8 cellular contexts compared by ENCODE assay signal in the genomic region with DNA sequence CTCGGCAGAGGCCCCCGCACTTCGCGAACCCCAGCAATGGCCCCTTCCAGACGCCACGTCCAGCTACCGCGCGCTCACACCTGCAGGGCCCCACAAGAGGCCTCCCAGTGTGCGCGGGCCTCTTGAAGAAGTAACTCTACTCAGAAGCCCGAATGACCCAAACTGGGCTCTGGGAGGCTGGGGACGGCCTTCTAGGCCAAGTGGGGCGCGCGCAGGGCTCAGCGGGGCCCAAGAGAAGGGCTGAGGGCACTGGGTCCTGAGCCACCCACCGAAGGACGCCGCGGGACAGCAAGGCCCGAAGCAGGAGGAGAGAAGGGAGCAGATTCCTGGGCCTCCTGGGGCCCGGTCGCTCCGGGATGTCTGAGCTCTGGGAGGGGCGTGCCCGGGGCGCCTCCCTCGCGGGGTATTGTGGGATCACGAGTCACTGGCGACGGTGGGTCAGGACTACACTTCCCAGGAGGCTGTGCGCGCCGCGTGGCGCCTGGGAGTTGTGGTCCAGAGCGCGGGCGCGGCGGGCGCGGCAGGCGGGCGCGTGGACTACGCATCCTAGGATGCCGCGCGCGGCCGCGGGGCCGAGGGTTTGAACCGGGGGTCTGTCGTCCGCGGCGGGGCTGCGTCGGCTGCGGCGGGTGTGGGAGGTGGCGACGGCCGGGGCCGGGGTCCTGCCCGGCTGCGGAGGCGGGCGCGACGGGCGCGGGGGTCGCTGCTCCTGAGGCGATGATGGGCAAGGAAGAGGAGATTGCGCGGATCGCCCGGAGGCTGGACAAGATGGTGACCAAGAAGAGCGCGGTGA. TPM values are rescaled to one million over a fixed set of nuclear protein-coding genes. Genes with fewer than 3 reads are reported as not detected.
DNase-seq lines count a peak whose midpoint lies in the region; ATAC-seq, FAIRE-seq and TF ChIP-seq lines count a peak whose summit lies in the region.

Gene TCEA2 (plus strand): TSS at position 603 of the 793 bp plus-strand sequence. CDS start 115 bp downstream, at position 718.

- peak within 1 kb of the TSS; percentile 56 for H3K27ac ChIP-seq in right cardiac atrium (ENCODE audit: low read length)
- H3K27ac ChIP-seq in uterus, result peak within 1 kb of the TSS; percentile 82 to 85

- peak; percentile 88 for FAIRE-seq in GM12892 (lab: Jason Lieb, UNC)

- intact Hi-C loops in T-helper 2 cell treated with Interferon-gamma antibody and Interleukin-4, amounts not matched to agents 100 ng/mL and 5 ng/mL, for 36 hours (cut with micrococcal nuclease), result loop anchor here (1.0 to 10.0 kb wide), 6 partner anchors 17 to 408 kb away; partner anchors contain the start of genes ABHD16B, DNAJC5, PRPF6 and RGS19
- intact Hi-C loops in right cardiac atrium (cut with DNase I) (no loop called here), uterus (cut with DNase I; ENCODE audit: low total_unique reads) (no loop called here)

- DNase-seq in GM12892 (ENCODE audit: insufficient read length) (peak; percentile 99), NCI-H187 (lab: John Stamatoyannopoulos, UW) (peak; percentile 86 to 93), anterior cingulate cortex (lab: John Stamatoyannopoulos, UW) (peak; percentile 73 to 99 (median 95)), right cardiac atrium (peak; percentile 97 to 99 (median 99)), putamen (ENCODE audit: low spot score) (peak; percentile 97), uterus (peak; percentile 97)

- no peaks in the 10 kb centered on the region for H3K36me3 ChIP-seq in uterus

- H3K4me3 ChIP-seq in right cardiac atrium (ENCODE audit: low read length), result peak within 1 kb of the TSS; percentile 68
- H3K4me3 ChIP-seq in uterus, result peak within 1 kb of the TSS; percentile 78 to 92

- 5% methylated on average over 85 of the region's 85 CpGs for WGBS in right cardiac atrium

- TF ChIP-seq POLR2A in GM12892 (IDR thresholded peaks at IDR 0.05; ENCODE audit: low read depth, low read length), result peak; percentile 14; the same call in 1 of the 2 replicates
- peak; percentile 60 to 78 for TF ChIP-seq POLR2A in uterus (IDR thresholded peaks at IDR 0.05)

- TF ChIP-seq CTCF in uterus (IDR thresholded peaks at IDR 0.05), result peak in 1 of 4 experiments; percentile 58

- ATAC-seq in HG02885 (IDR thresholded peaks at IDR 0.05; ENCODE audit: poor library complexity, unreplicated experiment) (peak; percentile 84), right cardiac atrium (peak; percentile 94 to 95)

- H3K9me3 ChIP-seq in right cardiac atrium (ENCODE audit: control insufficient read depth, low read length), result no peaks in the 10 kb centered on the region
- H3K9me3 ChIP-seq in uterus, result no peaks in the 10 kb centered on the region

- H3K4me1 ChIP-seq in right cardiac atrium (ENCODE audit: control insufficient read depth, insufficient read depth, low read length), result peaks cover 9% of the 10 kb centered on the region
- peaks cover 0 to 20% of the 10 kb centered on the region in 2 donors for H3K4me1 ChIP-seq in uterus

- H3K27me3 ChIP-seq in right cardiac atrium (ENCODE audit: control insufficient read depth, insufficient read depth) (no peaks in the 10 kb centered on the region), uterus (no peaks in the 10 kb centered on the region)

RNA-seq across cellular contexts. Expression of gene TCEA2, which starts in this region (rescaled TPM):
- polyA plus RNA-seq in GM12892 (2012; ENCODE audit: missing spikeins), result 10.4 TPM
- total RNA-seq in T-helper 2 cell treated with Interferon-gamma antibody and Interleukin-4, amounts not matched to agents 100 ng/mL and 5 ng/mL, for 36 hours, result 60.8 and 61.5 TPM in 2 replicates
- total RNA-seq in right cardiac atrium (10 to 100 TPM; 46.3 to 52.0 (median 50.0) TPM), uterus (10 to 100 TPM; 21.5 to 75.4 (median 27.2) TPM)
- 38.3 TPM for polyA plus RNA-seq in right cardiac atrium

Comparison
In these comparisons a context has a peak if more than half of its experiments do, and no peak if none do; other contexts are left out.
1. Peak in every context shown above with its lines: DNase-seq, ATAC-seq, H3K4me3 ChIP-seq and H3K27ac ChIP-seq.